In genomic region chr14:87944987-87945604, GRCh38 we compare ENCODE assay signal across 9 cellular contexts. TPM values are rescaled to one million over a fixed set of nuclear protein-coding genes. Genes with fewer than 3 reads are reported as not detected.
DNase-seq lines count a peak whose midpoint lies in the region; ATAC-seq and TF ChIP-seq lines count a peak whose summit lies in the region.
"Had no signal": no experiment of that assay in that cellular context is flagged by ENCODE, and none has a peak within 500 bp of the region (broad histone marks: within the 10 kb centered on the region; RNA-seq: fewer than 3 reads in every experiment).

No MANE protein-coding gene starts in this region.

- H3K27ac ChIP-seq in heart left ventricle, result no peak overlapping the region
- H3K27ac ChIP-seq in mammary epithelial cell (ENCODE audit: insufficient read depth, low read depth, low read length), result no peak overlapping the region
- no peak overlapping the region for H3K27ac ChIP-seq in right lobe of liver

- 26 to 30% (median 27%) methylated on average over 4 of the region's 4 CpGs for WGBS in heart left ventricle, 4 donors
- 25% methylated on average over 4 of the region's 4 CpGs for WGBS in mammary epithelial cell (ENCODE audit: low coverage, missing lambda C conversion rate)
- WGBS in right lobe of liver (ENCODE audit: insufficient coverage, low coverage, low lambda C conversion rate, missing lambda C conversion rate), result 28% methylated on average over 4 of the region's 4 CpGs

- H3K27me3 ChIP-seq in heart left ventricle, result no peaks in the 10 kb centered on the region
- no peaks in the 10 kb centered on the region for H3K27me3 ChIP-seq in mammary epithelial cell (ENCODE audit: insufficient read depth, low read length)
- H3K27me3 ChIP-seq in right lobe of liver, result no peaks in the 10 kb centered on the region

- no peaks in the 10 kb centered on the region for H3K9me3 ChIP-seq in heart left ventricle
- H3K9me3 ChIP-seq in mammary epithelial cell (replicated peaks; ENCODE audit: insufficient read depth, low read length), result no peaks in the 10 kb centered on the region
- no peaks in the 10 kb centered on the region for H3K9me3 ChIP-seq in right lobe of liver

- no peak overlapping the region for H3K9ac ChIP-seq in mammary epithelial cell (ENCODE audit: insufficient read depth, low read length)

- intact Hi-C loops in heart left ventricle (cut with DNase I), result loop anchor here (2.0 to 10.0 kb wide), 7 partner anchors 67 to 610 kb away; partner anchors contain the start of genes PTPN21 (in 1 of the 10) and SPATA7 (in 1 of the 10)
- intact Hi-C loops in left ventricle myocardium superior (cut with micrococcal nuclease), result loop anchor here (10.0 kb wide), 2 partner anchors 70 to 220 kb away; no protein-coding TSS in a partner anchor
- intact Hi-C loops in mammary epithelial cell (cut with micrococcal nuclease), result loop anchor here (1.0 to 10.0 kb wide), 4 partner anchors 68 to 607 kb away; partner anchors contain the start of gene SPATA7
- intact Hi-C loops in right lobe of liver (cut with DNase I), result no loop called here
- intact Hi-C loops in posterior vena cava (cut with DNase I), result no loop called here
- intact Hi-C loops in activated CD4-positive, alpha-beta T cell treated with anti-CD3 and anti-CD28 coated beads for 36 hours (cut with DNase I, micrococcal nuclease), result loop anchor here (1.0 to 10.0 kb wide), 7 partner anchors 62 to 620 kb away; partner anchors contain the start of genes SPATA7 (in 1 of the 2) and ZC3H14 (in 1 of the 2)

- no peaks in the 10 kb centered on the region for H3K4me1 Mint-ChIP-seq in activated CD4-positive, alpha-beta T cell treated with anti-CD3 and anti-CD28 coated beads for 36 hours

- CTCF ChIA-PET in mammary epithelial cell (lab: Charles Lee; ENCODE audit: low non-redundant PET), result interaction anchor here (0.6 kb wide), 3 partner anchors 164 to 492 kb away, joined by 3 to 7 read pairs (median 6); no protein-coding TSS in a partner anchor
- CTCF ChIA-PET in activated CD4-positive, alpha-beta T cell treated with anti-CD3 and anti-CD28 coated beads for 36 hours (lab: Charles Lee), result interaction anchor here (0.6 to 4.6 kb wide), 51 partner anchors 8 to 504 kb away, joined by 3 to 79 read pairs (median 4); partner anchors contain the start of gene GALC

- H3K36me3 ChIP-seq in heart left ventricle, result peaks cover 0 to 93% (median 75%) of the 10 kb centered on the region in 9 donors
- H3K36me3 ChIP-seq in mammary epithelial cell (ENCODE audit: insufficient read depth, low read length), result peaks cover 2% of the 10 kb centered on the region
- peaks cover 0 to 30% (median 7%) of the 10 kb centered on the region in 4 donors for H3K36me3 ChIP-seq in right lobe of liver

- no peak overlapping the region for H3K4me2 ChIP-seq in mammary epithelial cell (ENCODE audit: insufficient read depth, low read depth, low read length)

- H3K79me2 ChIP-seq in mammary epithelial cell (ENCODE audit: insufficient read depth, low read length), result no peaks in the 10 kb centered on the region

- dilution Hi-C loops in mammary epithelial cell (cut with HindIII; ENCODE audit: low sequenced_read_pairs), result no loop called here

- DNase-seq in heart left ventricle (no peak), left ventricle myocardium superior (no peak), NCI-H345 (lab: John Stamatoyannopoulos, UW) (peak; percentile 47), mammary epithelial cell (peak; percentile 23), right lobe of liver (no peak), posterior vena cava (ENCODE audit: low spot score) (no peak)
- DNase-seq in activated CD4-positive, alpha-beta T cell treated with anti-CD3 and anti-CD28 coated beads for 36 hours, result no peak

- peaks cover 6% of the 10 kb centered on the region for H3K36me3 Mint-ChIP-seq in activated CD4-positive, alpha-beta T cell treated with anti-CD3 and anti-CD28 coated beads for 36 hours (ENCODE audit: low read depth)

- in situ Hi-C loops in mammary epithelial cell (cut with MboI; ENCODE audit: low sequenced_read_pairs in 2 of 2), result loop anchor here in 1 of 2 donors (25.0 kb wide), 1 partner anchor 242 kb away; no protein-coding TSS in a partner anchor

- no peaks in the 10 kb centered on the region for H3K27me3 Mint-ChIP-seq in activated CD4-positive, alpha-beta T cell treated with anti-CD3 and anti-CD28 coated beads for 36 hours
- H3K27me3 Mint-ChIP-seq: dendritic cell treated with granulocyte-macrophage colony-stimulating factor and Interleukin-4, amounts not matched to agents 40 ng/mL and 50 ng/mL, for 4 days had no signal

- H2AFZ ChIP-seq in mammary epithelial cell (ENCODE audit: low read depth, low read length), result no peak overlapping the region

- no peak overlapping the region for H3K4me3 ChIP-seq in heart left ventricle
- H3K4me3 ChIP-seq in mammary epithelial cell (replicated peaks in 1 of 3; ENCODE audit: insufficient read depth in 1 of 3, low read depth in 2 of 3, low read length in 3 of 3), result no peak overlapping the region
- H3K4me3 ChIP-seq in right lobe of liver, result no peak overlapping the region

- ATAC-seq in heart left ventricle (no peak), left ventricle myocardium superior (no peak), right lobe of liver (peak; percentile 63 to 81 (median 74)), GM21786 (IDR thresholded peaks at IDR 0.05; ENCODE audit: unreplicated experiment) (no peak)
- no peak for ATAC-seq in activated CD4-positive, alpha-beta T cell treated with anti-CD3 and anti-CD28 coated beads for 36 hours

- no peaks in the 10 kb centered on the region for H4K20me1 ChIP-seq in mammary epithelial cell (ENCODE audit: insufficient read depth, low read length)

- no TSS peak for BruUV-seq in mammary epithelial cell (replicated peaks; lab: Mats Ljungman, UMichigan)

- TF ChIP-seq CTCF in heart left ventricle (IDR thresholded peaks at IDR 0.05) (peak; percentile 58 to 76 (median 66)), mammary epithelial cell (conservative IDR thresholded peaks at IDR 0.05 in 1 of 2, IDR thresholded peaks at IDR 0.05 in 1 of 2; ENCODE audit: extremely low read depth in 1 of 2, insufficient read depth in 1 of 2, low read depth in 1 of 2, low read length in 2 of 2) (peak; percentile 44 to 54), right lobe of liver (IDR thresholded peaks at IDR 0.05) (peak; percentile 49 to 78 (median 63))

- H3K4me1 ChIP-seq in heart left ventricle, result no peaks in the 10 kb centered on the region
- no peaks in the 10 kb centered on the region for H3K4me1 ChIP-seq in mammary epithelial cell (ENCODE audit: insufficient read depth, low read length)
- H3K4me1 ChIP-seq in right lobe of liver, result no peaks in the 10 kb centered on the region

- H3K9me3 Mint-ChIP-seq in activated CD4-positive, alpha-beta T cell treated with anti-CD3 and anti-CD28 coated beads for 36 hours (ENCODE audit: low read depth), result no peaks in the 10 kb centered on the region
- H3K9me3 Mint-ChIP-seq: dendritic cell treated with granulocyte-macrophage colony-stimulating factor and Interleukin-4, amounts not matched to agents 40 ng/mL and 50 ng/mL, for 4 days had no signal

- TF ChIP-seq POLR2A in heart left ventricle (IDR thresholded peaks at IDR 0.05) (no peak), right lobe of liver (IDR thresholded peaks at IDR 0.05) (no peak)

- POLR2A ChIA-PET in activated CD4-positive, alpha-beta T cell treated with anti-CD3 and anti-CD28 coated beads for 36 hours (lab: Charles Lee), result no interaction called here

- H3K4me3 Mint-ChIP-seq in activated CD4-positive, alpha-beta T cell treated with anti-CD3 and anti-CD28 coated beads for 36 hours, result no peak overlapping the region
- H3K4me3 Mint-ChIP-seq: dendritic cell treated with granulocyte-macrophage colony-stimulating factor and Interleukin-4, amounts not matched to agents 40 ng/mL and 50 ng/mL, for 4 days had no signal

- no peak overlapping the region for H3K27ac Mint-ChIP-seq in activated CD4-positive, alpha-beta T cell treated with anti-CD3 and anti-CD28 coated beads for 36 hours
- H3K27ac Mint-ChIP-seq: dendritic cell treated with granulocyte-macrophage colony-stimulating factor and Interleukin-4, amounts not matched to agents 40 ng/mL and 50 ng/mL, for 4 days had no signal

RNA-seq across cellular contexts. Expression of gene GALC, which starts 47.9 kb away (rescaled TPM):
- 10 to 100 TPM; 13.6 to 28.2 (median 19.2) TPM for total RNA-seq in heart left ventricle
- polyA plus RNA-seq in heart left ventricle, result 1 to 10 TPM; 6.1 to 8.2 TPM
- total RNA-seq in left ventricle myocardium superior, result 15.2 TPM
- total RNA-seq in mammary epithelial cell, result 10 to 100 TPM in 1 of 2 donors, 1 to 10 TPM in 1; 7.1 to 20.2 TPM
- 4.5 TPM for polyA plus RNA-seq in mammary epithelial cell
- polyA minus RNA-seq in mammary epithelial cell, result 28.0 TPM
- total RNA-seq in right lobe of liver, result 10 to 100 TPM in 3 of 6 experiments, 1 to 10 TPM in 3; 8.3 to 23.5 (median 10.3) TPM
- 10 to 100 TPM; 18.1 to 23.9 TPM for total RNA-seq in posterior vena cava
- total RNA-seq in activated CD4-positive, alpha-beta T cell treated with anti-CD3 and anti-CD28 coated beads for 36 hours, result 10 to 100 TPM; 10.3 to 10.8 TPM

RNA-seq across cellular contexts. Expression of gene GPR65, which starts 59.8 kb away (rescaled TPM):
- total RNA-seq in heart left ventricle (1 to 10 TPM in 2 of 9 donors, under 1 TPM in 7; 0.22 to 7.9 (median 0.50) TPM), left ventricle myocardium superior (0.42 TPM), mammary epithelial cell (not detected), right lobe of liver (1 to 10 TPM; 1.0 to 2.7 (median 1.2) TPM), posterior vena cava (1 to 10 TPM; 2.0 to 2.4 TPM)
- polyA plus RNA-seq in heart left ventricle (under 1 TPM; 0.15 to 0.30 TPM), mammary epithelial cell (not detected)
- not detected for polyA minus RNA-seq in mammary epithelial cell
- total RNA-seq in activated CD4-positive, alpha-beta T cell treated with anti-CD3 and anti-CD28 coated beads for 36 hours, result 10 to 100 TPM; 13.7 to 14.0 TPM

Comparison
In these comparisons a context has a peak if more than half of its experiments do, and no peak if none do; other contexts are left out.
1. ATAC-seq: peak in right lobe of liver (4 of 4); none in heart left ventricle (0 of 4), left ventricle myocardium superior (single experiment), activated CD4-positive, alpha-beta T cell treated with anti-CD3 and anti-CD28 coated beads for 36 hours (single experiment) and GM21786 (single experiment).
2. DNase-seq: peak in NCI-H345 (single experiment) and mammary epithelial cell (single experiment); none in heart left ventricle (0 of 5), left ventricle myocardium superior (single experiment), right lobe of liver (0 of 3), posterior vena cava (single experiment) and activated CD4-positive, alpha-beta T cell treated with anti-CD3 and anti-CD28 coated beads for 36 hours (single experiment).
3. intact Hi-C loops: an anchor here in heart left ventricle (2.0 to 10.0 kb wide), left ventricle myocardium superior (10.0 kb wide), mammary epithelial cell (1.0 to 10.0 kb wide) and activated CD4-positive, alpha-beta T cell treated with anti-CD3 and anti-CD28 coated beads for 36 hours (1.0 to 10.0 kb wide); none called in right lobe of liver and posterior vena cava.
4. Peak in every context shown above with its lines, with median percentiles within 50 percentile points of each other: CTCF ChIP-seq.